In genomic region chr2:95342556-95343320, GRCh38 we compare ENCODE assay signal across 17 cellular contexts. TPM values are rescaled to one million over a fixed set of nuclear protein-coding genes. Genes with fewer than 3 reads are reported as not detected.
"Had no signal": no experiment of that assay in that cellular context is flagged by ENCODE, and none has a peak within 500 bp of the region (broad histone marks: within the 10 kb centered on the region; RNA-seq: fewer than 3 reads in every experiment).

No MANE protein-coding gene starts in this region.

- H3K27ac ChIP-seq: parathyroid adenoma, SJCRH30, transverse colon had no signal

- H3K4me1 Mint-ChIP-seq: brain; nephron progenitor cell; stimulated activated effector memory CD8-positive, alpha-beta T cell treated with anti-CD3 and anti-CD28 coated beads, Interleukin-12 subunit alpha, Interleukin-12 subunit beta, amount 100 ng/mL, for 72 hours had no signal

- H3K9me3 ChIP-seq: SJCRH30, transverse colon had no signal

- ATAC-seq: activated T-cell treated with anti-CD3 and anti-CD28 coated beads, Interleukin-2, amount 50 U/mL, for 72 hours; stimulated activated effector memory CD8-positive, alpha-beta T cell treated with anti-CD3 and anti-CD28 coated beads, Interleukin-12 subunit alpha, Interleukin-12 subunit beta, amount 100 ng/mL, for 72 hours; T-cell had no signal

- H3K4me3 ChIP-seq: SJCRH30, smooth muscle cell, transverse colon had no signal

- H3K27ac Mint-ChIP-seq: activated T-cell treated with anti-CD3 and anti-CD28 coated beads, Interleukin-2, amount 50 U/mL, for 72 hours; brain; memory B cell; nephron progenitor cell; stimulated activated effector memory CD8-positive, alpha-beta T cell treated with anti-CD3 and anti-CD28 coated beads, Interleukin-12 subunit alpha, Interleukin-12 subunit beta, amount 100 ng/mL, for 72 hours; T-cell had no signal

- H3K4me1 ChIP-seq: SJCRH30 had no signal

- H3K9me3 Mint-ChIP-seq: activated T-cell treated with anti-CD3 and anti-CD28 coated beads, Interleukin-2, amount 50 U/mL, for 72 hours; brain; memory B cell; nephron progenitor cell; stimulated activated effector memory CD8-positive, alpha-beta T cell treated with anti-CD3 and anti-CD28 coated beads, Interleukin-12 subunit alpha, Interleukin-12 subunit beta, amount 100 ng/mL, for 72 hours; T-cell had no signal

- H3K36me3 Mint-ChIP-seq: brain; memory B cell; stimulated activated effector memory CD8-positive, alpha-beta T cell treated with anti-CD3 and anti-CD28 coated beads, Interleukin-12 subunit alpha, Interleukin-12 subunit beta, amount 100 ng/mL, for 72 hours; T-cell had no signal

- H3K36me3 ChIP-seq: SJCRH30, transverse colon had no signal

- H3K4me3 Mint-ChIP-seq: activated T-cell treated with anti-CD3 and anti-CD28 coated beads, Interleukin-2, amount 50 U/mL, for 72 hours; brain; memory B cell; nephron progenitor cell; stimulated activated effector memory CD8-positive, alpha-beta T cell treated with anti-CD3 and anti-CD28 coated beads, Interleukin-12 subunit alpha, Interleukin-12 subunit beta, amount 100 ng/mL, for 72 hours had no signal

- DNase-seq: activated CD4-positive, alpha-beta T cell treated with anti-CD3 and anti-CD28 coated beads for 1 hour; activated CD4-positive, alpha-beta T cell treated with anti-CD3 and anti-CD28 coated beads, Interleukin-2, amount 50 U/mL, for 48 hours; activated naive CD4-positive, alpha-beta T cell treated with anti-CD3 and anti-CD28 coated beads, Interleukin-2, amount 50 U/mL, for 16 hours; activated T-cell treated with anti-CD3 and anti-CD28 coated beads, Interleukin-2, amount 50 U/mL, for 72 hours; cerebellar nuclear complex; hypothalamus; nephron progenitor cell; retina; SJCRH30; T-cell; T1000; transverse colon had no signal

RNA-seq across cellular contexts. Expression of gene KCNIP3, which starts 45.6 kb away (rescaled TPM):
- total RNA-seq: activated T-cell treated with anti-CD3 and anti-CD28 coated beads, Interleukin-2, amount 50 U/mL, for 72 hours; SJCRH30; T-cell had no signal
